ENCODE assay signal across 26 cellular contexts in the genomic region with DNA sequence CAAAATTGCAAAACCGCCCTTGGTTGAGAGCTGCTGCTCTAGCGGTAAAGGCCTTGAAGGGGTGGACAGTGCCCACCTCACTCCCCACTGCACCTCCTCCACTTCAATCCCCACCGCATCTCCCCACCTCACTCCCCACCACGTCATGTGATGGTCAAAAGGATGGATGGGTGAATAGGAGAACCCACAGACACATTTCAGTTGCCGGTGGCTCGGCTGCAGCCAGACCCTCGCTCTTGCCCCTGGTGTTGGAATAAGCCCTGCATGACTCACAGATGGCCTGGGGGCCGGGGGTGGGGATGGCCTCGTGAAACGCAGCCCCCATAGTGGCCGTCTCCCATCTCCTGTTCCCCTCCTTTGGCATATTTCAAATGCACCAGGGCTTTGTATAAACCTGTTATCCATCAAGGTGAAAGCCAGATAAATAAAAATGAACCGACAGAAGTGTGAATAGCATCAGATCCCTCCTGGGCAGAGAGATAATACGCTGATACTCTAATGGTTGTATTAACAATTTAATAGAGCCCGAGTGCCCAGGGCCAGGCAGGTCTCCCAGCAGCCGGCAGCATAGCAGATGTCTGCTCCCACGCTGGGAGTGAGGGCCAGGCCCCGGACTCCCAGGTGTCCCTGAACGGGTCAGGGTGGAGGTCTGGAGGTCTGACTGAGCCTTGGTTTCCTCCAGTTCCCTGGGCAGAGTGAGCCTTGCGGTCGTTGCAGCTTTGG.
"Had no signal": no experiment of that assay in that cellular context is flagged by ENCODE, and none has a peak within 500 bp of the region (broad histone marks: within the 10 kb centered on the region; RNA-seq: fewer than 3 reads in every experiment).

No MANE protein-coding gene starts in this region.

- H3K27ac Mint-ChIP-seq: activated CD4-positive, alpha-beta memory T cell treated with anti-CD3 and anti-CD28 coated beads, Interleukin-2, amount 10 ng/mL, durations not matched to agents 7 days and 5 days; activated CD4-positive, alpha-beta T cell treated with anti-CD3 and anti-CD28 coated beads for 36 hours; activated CD4-positive, alpha-beta T cell treated with anti-CD3 and anti-CD28 coated beads, Interleukin-2, amount 10 ng/mL, durations not matched to agents 7 days and 5 days; activated naive CD8-positive, alpha-beta T cell; activated T-helper 17 cell treated with anti-CD3 and anti-CD28 coated beads, Interleukin-2, amount 50 U/mL, for 72 hours; effector memory CD8-positive, alpha-beta T cell had no signal

- H3K9me3 ChIP-seq: body of pancreas, esophagus muscularis mucosa, gastrocnemius medialis had no signal

- H3K4me1 ChIP-seq: body of pancreas, esophagus muscularis mucosa, gastrocnemius medialis had no signal

- H3K36me3 ChIP-seq: esophagus muscularis mucosa, gastrocnemius medialis had no signal

- H3K4me3 Mint-ChIP-seq: activated CD4-positive, alpha-beta memory T cell treated with anti-CD3 and anti-CD28 coated beads, Interleukin-2, amount 10 ng/mL, durations not matched to agents 7 days and 5 days; activated CD4-positive, alpha-beta T cell treated with anti-CD3 and anti-CD28 coated beads for 36 hours; activated CD4-positive, alpha-beta T cell treated with anti-CD3 and anti-CD28 coated beads, Interleukin-2, amount 10 ng/mL, durations not matched to agents 7 days and 5 days; activated naive CD8-positive, alpha-beta T cell; activated T-cell treated with anti-CD3 and anti-CD28 coated beads, Interleukin-2, amount 50 U/mL, for 4 hours; activated T-helper 17 cell treated with anti-CD3 and anti-CD28 coated beads, Interleukin-2, amount 50 U/mL, for 72 hours; effector memory CD8-positive, alpha-beta T cell had no signal

- ATAC-seq: activated CD4-positive, alpha-beta T cell treated with anti-CD3 and anti-CD28 coated beads for 36 hours; activated T-cell treated with anti-CD3 and anti-CD28 coated beads, Interleukin-2, amount 50 U/mL, for 4 hours; activated T-helper 17 cell treated with anti-CD3 and anti-CD28 coated beads, Interleukin-2, amount 50 U/mL, for 72 hours; body of pancreas; effector memory CD8-positive, alpha-beta T cell; gastrocnemius medialis had no signal

- DNase-seq: activated CD4-positive, alpha-beta memory T cell treated with anti-CD3 and anti-CD28 coated beads, Interleukin-2, amount 10 ng/mL, durations not matched to agents 7 days and 5 days; activated CD4-positive, alpha-beta T cell treated with anti-CD3 and anti-CD28 coated beads for 36 hours; activated CD4-positive, alpha-beta T cell treated with anti-CD3 and anti-CD28 coated beads, Interleukin-2, amount 10 ng/mL, durations not matched to agents 7 days and 5 days; activated CD4-positive, alpha-beta T cell treated with anti-CD3 and anti-CD28 coated beads, Interleukin-2, amount 50 U/mL, for 4 hours; activated CD4-positive, CD25-positive, alpha-beta regulatory T cell; activated CD4-positive, CD25-positive, alpha-beta regulatory T cell treated with anti-CD3 and anti-CD28 coated beads, Interleukin-2, amount 50 U/mL, for 72 hours; activated effector memory CD4-positive, alpha-beta T cell treated with Interleukin-2 at 50 U/mL for 16 hours; activated gamma-delta T cell treated with Interleukin-2 at 50 U/mL for 16 hours; activated naive CD4-positive, alpha-beta T cell treated with anti-CD3 and anti-CD28 coated beads, Interleukin-2, amount 50 U/mL, for 16 hours; activated naive CD4-positive, alpha-beta T cell treated with Interleukin-2 at 50 U/mL for 16 hours; activated T-cell treated with anti-CD3 and anti-CD28 coated beads, Interleukin-2, amount 50 U/mL, for 4 hours; amniotic stem cell; anterior cingulate cortex; body of pancreas; caudate nucleus; cortex of kidney; dermis blood vessel endothelial cell; effector CD4-positive, alpha-beta T cell; effector memory CD8-positive, alpha-beta T cell; erythroblast; gastrocnemius medialis; T-helper 2 cell had no signal

- H3K36me3 Mint-ChIP-seq: activated naive CD8-positive, alpha-beta T cell had no signal

- H3K9me3 Mint-ChIP-seq: activated CD4-positive, alpha-beta memory T cell treated with anti-CD3 and anti-CD28 coated beads, Interleukin-2, amount 10 ng/mL, durations not matched to agents 7 days and 5 days; activated CD4-positive, alpha-beta T cell treated with anti-CD3 and anti-CD28 coated beads, Interleukin-2, amount 10 ng/mL, durations not matched to agents 7 days and 5 days; activated T-cell treated with anti-CD3 and anti-CD28 coated beads, Interleukin-2, amount 50 U/mL, for 4 hours; activated T-helper 17 cell treated with anti-CD3 and anti-CD28 coated beads, Interleukin-2, amount 50 U/mL, for 72 hours; effector memory CD8-positive, alpha-beta T cell had no signal

- H3K27me3 ChIP-seq: body of pancreas, foreskin keratinocyte, gastrocnemius medialis had no signal

- H3K4me1 Mint-ChIP-seq: activated CD4-positive, alpha-beta memory T cell treated with anti-CD3 and anti-CD28 coated beads, Interleukin-2, amount 10 ng/mL, durations not matched to agents 7 days and 5 days; activated CD4-positive, alpha-beta T cell treated with anti-CD3 and anti-CD28 coated beads for 36 hours; activated CD4-positive, alpha-beta T cell treated with anti-CD3 and anti-CD28 coated beads, Interleukin-2, amount 10 ng/mL, durations not matched to agents 7 days and 5 days had no signal

- H3K4me3 ChIP-seq: body of pancreas, esophagus muscularis mucosa, gastrocnemius medialis had no signal

- H3K27ac ChIP-seq: body of pancreas, esophagus muscularis mucosa, foreskin keratinocyte, gastrocnemius medialis had no signal
